16 cellular contexts compared by ENCODE assay signal in genomic region chr9:534886-535285, GRCh38. TPM values are rescaled to one million over a fixed set of nuclear protein-coding genes. Genes with fewer than 3 reads are reported as not detected.
DNase-seq lines count a peak whose midpoint lies in the region; ATAC-seq and TF ChIP-seq lines count a peak whose summit lies in the region.
"Had no signal": no experiment of that assay in that cellular context is flagged by ENCODE, and none has a peak within 500 bp of the region (broad histone marks: within the 10 kb centered on the region; RNA-seq: fewer than 3 reads in every experiment).

No MANE protein-coding gene starts in this region.

- in situ Hi-C loops in brain microvascular endothelial cell (cut with HindIII; ENCODE audit: low pct_ligation_motif_present, low sequenced_read_pairs) = no loop called here

- intact Hi-C loops in Right ventricle myocardium inferior (cut with DNase I) = no loop called here
- intact Hi-C loops in cardiac septum (cut with DNase I) = no loop called here

- H3K4me3 Mint-ChIP-seq in stimulated activated naive B cell treated with anti-CD40 and anti-IgM and Interleukin-4, amounts not matched to agents 10 μg/mL and 1 μg/mL and 100 μg/mL, for 72 hours = no peak overlapping the region
- H3K4me3 Mint-ChIP-seq: activated naive CD8-positive, alpha-beta T cell; effector memory CD8-positive, alpha-beta T cell had no signal

- H3K27ac Mint-ChIP-seq in stimulated activated naive B cell treated with anti-CD40 and anti-IgM and Interleukin-4, amounts not matched to agents 10 μg/mL and 1 μg/mL and 100 μg/mL, for 72 hours = no peak overlapping the region
- H3K27ac Mint-ChIP-seq: activated naive CD8-positive, alpha-beta T cell; effector memory CD8-positive, alpha-beta T cell had no signal

- H3K9me3 Mint-ChIP-seq in stimulated activated naive B cell treated with anti-CD40 and anti-IgM and Interleukin-4, amounts not matched to agents 10 μg/mL and 1 μg/mL and 100 μg/mL, for 72 hours = no peaks in the 10 kb centered on the region
- H3K9me3 Mint-ChIP-seq: effector memory CD8-positive, alpha-beta T cell had no signal

- no peaks in the 10 kb centered on the region for H3K36me3 ChIP-seq in brain microvascular endothelial cell (replicated peaks)

- H3K27ac ChIP-seq in brain microvascular endothelial cell = no peak overlapping the region
- H3K27ac ChIP-seq: PC-9 had no signal

- H3K27me3 Mint-ChIP-seq in stimulated activated naive B cell treated with anti-CD40 and anti-IgM and Interleukin-4, amounts not matched to agents 10 μg/mL and 1 μg/mL and 100 μg/mL, for 72 hours = peaks cover 19 to 21% of the 10 kb centered on the region in 2 donors
- H3K27me3 Mint-ChIP-seq: activated naive CD8-positive, alpha-beta T cell had no signal

- TF ChIP-seq CTCF in brain microvascular endothelial cell (IDR thresholded peaks at IDR 0.05; ENCODE audit: low read depth, low read length, missing control alignments) = no peak

- no peak overlapping the region for H3K4me3 ChIP-seq in brain microvascular endothelial cell (ENCODE audit: low read depth, low read length)
- H3K4me3 ChIP-seq: GM12878, PC-9 had no signal

- no peak for DNase-seq in Right ventricle myocardium inferior (ENCODE audit: missing footprints)
- DNase-seq in cardiac septum (ENCODE audit: low spot score) = no peak
- DNase-seq in globus pallidus (ENCODE audit: low spot score) = peak; percentile 92
- peak; percentile 66 for DNase-seq in occipital lobe (lab: John Stamatoyannopoulos, UW)
- DNase-seq in DMS 273 (lab: John Stamatoyannopoulos, UW; ENCODE audit: unreplicated experiment) = no peak
- no peak for DNase-seq in stimulated activated naive B cell treated with anti-CD40 and anti-IgM and Interleukin-4, amounts not matched to agents 10 μg/mL and 1 μg/mL and 100 μg/mL, for 72 hours
- DNase-seq in brain microvascular endothelial cell = no peak
- DNase-seq: DMS 273 treated with DMSO at 0.1 percent for 48 hours; effector memory CD8-positive, alpha-beta T cell; IMR-90; mesendoderm; NCI-H2107 had no signal

- H3K27me3 ChIP-seq in brain microvascular endothelial cell (replicated peaks) = no peaks in the 10 kb centered on the region

- H3K36me3 Mint-ChIP-seq in stimulated activated naive B cell treated with anti-CD40 and anti-IgM and Interleukin-4, amounts not matched to agents 10 μg/mL and 1 μg/mL and 100 μg/mL, for 72 hours = no peaks in the 10 kb centered on the region

- ATAC-seq in Right ventricle myocardium inferior = peak; percentile 51
- no peak for ATAC-seq in HG02588 (IDR thresholded peaks at IDR 0.05; ENCODE audit: unreplicated experiment)
- no peak for ATAC-seq in stimulated activated naive B cell treated with anti-CD40 and anti-IgM and Interleukin-4, amounts not matched to agents 10 μg/mL and 1 μg/mL and 100 μg/mL, for 72 hours (replicated peaks)
- ATAC-seq: effector memory CD8-positive, alpha-beta T cell; GM12878 had no signal

- peaks cover 0 to 3% of the 10 kb centered on the region in 2 donors for H3K4me1 Mint-ChIP-seq in stimulated activated naive B cell treated with anti-CD40 and anti-IgM and Interleukin-4, amounts not matched to agents 10 μg/mL and 1 μg/mL and 100 μg/mL, for 72 hours

RNA-seq across cellular contexts. Expression of gene KANK1, which starts 30.4 kb away (rescaled TPM):
- 153 TPM for total RNA-seq in Right ventricle myocardium inferior
- 90.1 TPM for total RNA-seq in cardiac septum
- 7.8 TPM for total RNA-seq in occipital lobe

Comparison
In these comparisons a context has a peak if more than half of its experiments do, and no peak if none do; other contexts are left out.
1. DNase-seq: peak in globus pallidus (single experiment) and occipital lobe (single experiment); none in Right ventricle myocardium inferior (single experiment), cardiac septum (single experiment), DMS 273 (single experiment), stimulated activated naive B cell treated with anti-CD40 and anti-IgM and Interleukin-4, amounts not matched to agents 10 μg/mL and 1 μg/mL and 100 μg/mL, for 72 hours (single experiment) and brain microvascular endothelial cell (single experiment).
2. RNA of gene KANK1, which starts 30.4 kb away (total RNA-seq): 153 TPM in Right ventricle myocardium inferior (single experiment) and 90.1 TPM in cardiac septum (single experiment); 7.8 TPM in occipital lobe (single experiment); every median in the first group is over 10 times any median in the second.